ENCODE assay signal across 31 cellular contexts in genomic region chrX:43629229-43629628, GRCh38. TPM values are rescaled to one million over a fixed set of nuclear protein-coding genes. Genes with fewer than 3 reads are reported as not detected.
"Had no signal": no experiment of that assay in that cellular context is flagged by ENCODE, and none has a peak within 500 bp of the region (broad histone marks: within the 10 kb centered on the region; RNA-seq: fewer than 3 reads in every experiment).

No MANE protein-coding gene starts in this region.

- H3K4me1 ChIP-seq: SJCRH30 had no signal

- ATAC-seq: Panc1, Right ventricle myocardium inferior, SK-N-SH treated with all-trans-retinoic acid at 6 μM for 48 hours had no signal

- H2AFZ ChIP-seq: PC-9 had no signal

- H3K4me2 ChIP-seq: KMS-11, PC-9 had no signal

- FAIRE-seq: RCC 7860 had no signal

- H3K27me3 ChIP-seq: SJCRH30 had no signal

- H3K4me3 ChIP-seq: PC-9, SJCRH30, SK-N-MC had no signal

- DNase-seq: Karpas-422, MM.1S, MV-4-11, NCI-H1092, NCI-H1105, NCI-H1417 treated with DMSO at 0.1 percent for 48 hours, NCI-H1436 treated with DMSO at 0.1 percent for 48 hours, NCI-H1694 treated with DMSO at 0.1 percent for 48 hours, NCI-H187 treated with DMSO at 0.1 percent for 48 hours, NCI-H2029, NCI-H2081, NCI-H2171 treated with DMSO at 0.1 percent for 48 hours, NCI-H2227 treated with DMSO at 0.1 percent for 48 hours, NCI-H345, NCI-H446, NCI-H510A treated with DMSO at 0.1 percent for 48 hours, NCI-H524 treated with DMSO at 0.1 percent for 48 hours, NCI-H526 treated with DMSO at 0.1 percent for 48 hours, NCI-H774, PC-9, SHP77, SIG-M5, SJCRH30 had no signal

- H3K36me3 ChIP-seq: SJCRH30 had no signal

- H3K9ac ChIP-seq: KMS-11 had no signal

- H3K9me3 ChIP-seq: SJCRH30 had no signal

- H3K27ac ChIP-seq: KMS-11, PC-9, RWPE1, SJCRH30, SK-N-MC had no signal

RNA-seq across cellular contexts. Expression of gene MAOA, which starts 26.9 kb away (rescaled TPM):
- total RNA-seq: OCI-LY7 had no signal
